ENCODE assay signal across 1 cellular context in genomic region chr10:7707858-7708622, GRCh38.
TF ChIP-seq lines count a peak whose summit lies in the region.

No MANE protein-coding gene starts in this region.

TF ChIP-seq in A549, 52 proteins besides CTCF, POLR2A, EP300 and RAD21 (continued from another document):
- TF ChIP-seq, protein P1, sequence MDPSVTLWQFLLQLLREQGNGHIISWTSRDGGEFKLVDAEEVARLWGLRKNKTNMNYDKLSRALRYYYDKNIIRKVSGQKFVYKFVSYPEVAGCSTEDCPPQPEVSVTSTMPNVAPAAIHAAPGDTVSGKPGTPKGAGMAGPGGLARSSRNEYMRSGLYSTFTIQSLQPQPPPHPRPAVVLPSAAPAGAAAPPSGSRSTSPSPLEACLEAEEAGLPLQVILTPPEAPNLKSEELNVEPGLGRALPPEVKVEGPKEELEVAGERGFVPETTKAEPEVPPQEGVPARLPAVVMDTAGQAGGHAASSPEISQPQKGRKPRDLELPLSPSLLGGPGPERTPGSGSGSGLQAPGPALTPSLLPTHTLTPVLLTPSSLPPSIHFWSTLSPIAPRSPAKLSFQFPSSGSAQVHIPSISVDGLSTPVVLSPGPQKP (IDR thresholded peaks at IDR 0.05; ENCODE audit: low read depth, low read length): no peak
- TF ChIP-seq MAZ (IDR thresholded peaks at IDR 0.05; ENCODE audit: borderline replicate concordance, low read depth, low read length) (no peak), TFCP2L1 (CRISPR knock-in tag; IDR thresholded peaks at IDR 0.05) (no peak), CHD2 (IDR thresholded peaks at IDR 0.05; ENCODE audit: low read length, partially characterized antibody) (no peak), BCL3 (IDR thresholded peaks at IDR 0.05) (no peak), KDM5A (IDR thresholded peaks at IDR 0.05) (no peak)
